ENCODE assay signal across 19 cellular contexts in the genomic region with DNA sequence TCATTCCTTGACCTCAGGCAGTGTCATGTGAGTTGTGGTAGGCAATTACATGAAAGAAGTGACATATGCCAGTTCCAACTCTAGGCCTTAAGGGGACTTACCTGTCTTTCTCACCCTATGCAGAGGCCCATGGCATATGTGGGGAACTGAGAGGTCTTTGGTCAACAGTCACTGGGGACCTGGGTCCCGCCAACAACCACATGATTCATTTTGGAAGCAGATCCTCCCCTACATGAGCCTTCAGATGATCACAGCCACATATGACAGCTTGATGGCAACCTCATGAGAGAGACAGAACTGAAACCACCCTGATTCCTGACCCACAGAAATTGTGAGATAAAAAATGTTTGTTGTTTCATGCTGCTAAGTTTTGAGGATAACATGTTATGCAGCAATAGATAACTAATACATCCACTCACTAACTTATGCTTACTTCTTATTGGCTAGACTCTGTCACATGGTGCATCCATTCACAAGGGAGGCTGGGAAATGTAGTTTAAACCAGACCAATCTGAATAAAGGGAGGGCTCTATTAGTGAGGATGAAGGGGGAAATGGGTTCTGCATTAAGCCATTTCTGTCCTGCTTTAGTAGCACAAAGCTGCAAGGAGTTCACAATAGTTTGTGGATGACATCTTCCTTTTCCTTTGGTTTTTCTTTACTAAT.
A peak's percentile ranks its signal among the peaks of the same experiment; 100 is the strongest.
DNase-seq lines count a peak whose midpoint lies in the region; ATAC-seq, FAIRE-seq and TF ChIP-seq lines count a peak whose summit lies in the region.
"Had no signal": no experiment of that assay in that cellular context is flagged by ENCODE, and none has a peak within 500 bp of the region (broad histone marks: within the 10 kb centered on the region; RNA-seq: fewer than 3 reads in every experiment).

No MANE protein-coding gene starts in this region.

- H3K4me1 ChIP-seq in H1 (replicated peaks in 1 of 4; ENCODE audit: control insufficient read depth in 3 of 4, insufficient read depth in 4 of 4, low read length in 3 of 4), result no peaks in the 10 kb centered on the region
- H3K4me1 ChIP-seq in naive thymus-derived CD4-positive, alpha-beta T cell (ENCODE audit: control insufficient read depth in 2 of 2, insufficient read depth in 2 of 2, low read length in 2 of 2), result no peaks in the 10 kb centered on the region
- H3K4me1 ChIP-seq: BLaER1, Caco-2 had no signal

- H3K27me3 Mint-ChIP-seq in naive thymus-derived CD4-positive, alpha-beta T cell, result peaks cover 0 to 5% (median 0%) of the 10 kb centered on the region in 5 donors
- H3K27me3 Mint-ChIP-seq: CD8-positive, alpha-beta memory T cell had no signal

- H3K23me2 ChIP-seq in H1 (ENCODE audit: low read depth, low read length), result no peaks in the 10 kb centered on the region

- H3K56ac ChIP-seq in H1 (replicated peaks; ENCODE audit: insufficient read length, low read depth, low read length), result no peak overlapping the region

- H3K4me3 ChIP-seq in H1 (ENCODE audit: extremely low read depth in 1 of 4, insufficient read depth in 2 of 4, low read depth in 3 of 4, low read length in 4 of 4), result no peak overlapping the region
- H3K4me3 ChIP-seq in naive thymus-derived CD4-positive, alpha-beta T cell (ENCODE audit: low read length), result no peak overlapping the region
- H3K4me3 ChIP-seq: BLaER1 had no signal

- H3K14ac ChIP-seq in H1 (ENCODE audit: insufficient read length), result no peak overlapping the region

- H2BK5ac ChIP-seq in H1 (ENCODE audit: low read depth, low read length), result no peak overlapping the region

- intact Hi-C loops in naive thymus-derived CD4-positive, alpha-beta T cell (cut with micrococcal nuclease), result no loop called here
- intact Hi-C loops in left colon (cut with DNase I, micrococcal nuclease), result no loop called here

- H3K36me3 Mint-ChIP-seq in naive thymus-derived CD4-positive, alpha-beta T cell, result peaks cover 0 to 5% (median 0%) of the 10 kb centered on the region in 5 donors
- H3K36me3 Mint-ChIP-seq: CD8-positive, alpha-beta memory T cell had no signal

- TF ChIP-seq EP300 in H1 (IDR thresholded peaks at IDR 0.05; ENCODE audit: borderline replicate concordance in 1 of 2, low read depth in 2 of 2, low read length in 2 of 2), result no peak

- no peak overlapping the region for H2AFZ ChIP-seq in H1 (ENCODE audit: low read length)

- WGBS in H1 (ENCODE audit: extremely low coverage in 1 of 2, insufficient coverage in 1 of 2, insufficient read length in 1 of 2, insufficient replicate concordance in 2 of 2, low coverage in 1 of 2, low lambda C conversion rate in 2 of 2, missing lambda C conversion rate in 1 of 2), 2 experiments, result 81% methylated on average over 1 of the region's 1 CpG; no CpG with 5 or more reads in 1 of the 2 experiments

- H4K91ac ChIP-seq in H1 (replicated peaks; ENCODE audit: insufficient read length, low read length), result no peak overlapping the region

- H3K9me3 Mint-ChIP-seq in naive thymus-derived CD4-positive, alpha-beta T cell, result peaks cover 5 to 47% (median 18%) of the 10 kb centered on the region in 11 donors

- no peak overlapping the region for H3K18ac ChIP-seq in H1 (ENCODE audit: extremely low read depth, low read length)

- no peak for FAIRE-seq in H1 (lab: Jason Lieb, UNC)

- H4K8ac ChIP-seq in H1 (ENCODE audit: extremely low read depth, insufficient read depth, low read length), result no peak overlapping the region

- H3K4me1 Mint-ChIP-seq in naive thymus-derived CD4-positive, alpha-beta T cell, result peaks cover 0 to 3% (median 0%) of the 10 kb centered on the region in 7 donors
- H3K4me1 Mint-ChIP-seq: CD8-positive, alpha-beta memory T cell had no signal

- TF ChIP-seq RAD21 in H1 (IDR thresholded peaks at IDR 0.05 in 1 of 2, conservative IDR thresholded peaks at IDR 0.05 in 1 of 2; ENCODE audit: low read depth in 2 of 2, low read length in 2 of 2), result no peak

- TF ChIP-seq CTCF in H1 (IDR thresholded peaks at IDR 0.05; ENCODE audit: control extremely low read depth in 1 of 3, insufficient read depth in 1 of 3, low read depth in 1 of 3, low read length in 3 of 3), result no peak

- DNase-seq in NCI-H82 (lab: John Stamatoyannopoulos, UW) (peak; percentile 8), NCI-H82 treated with DMSO at 0.1 percent for 48 hours (lab: John Stamatoyannopoulos, UW; ENCODE audit: unreplicated experiment) (no peak), NAMALWA (ENCODE audit: low spot score) (peak; percentile 34), H1 (ENCODE audit: low read depth in 1 of 2, low spot score in 2 of 2) (no peak), UCSD-AML1 (lab: John Stamatoyannopoulos, UW; ENCODE audit: unreplicated experiment) (no peak), left colon (no peak)
- no peak for DNase-seq in naive thymus-derived CD4-positive, alpha-beta T cell
- DNase-seq: AML-193; Caco-2; CD8-positive, alpha-beta memory T cell; DND-41; GDM1; HCEC 1CT; HFFc6; KG1 had no signal

- no peaks in the 10 kb centered on the region; a peak in 1 of 8 replicates for H3K36me3 ChIP-seq in H1 (ENCODE audit: control insufficient read depth in 2 of 4, insufficient read depth in 4 of 4, low read length in 3 of 4)
- no peaks in the 10 kb centered on the region for H3K36me3 ChIP-seq in naive thymus-derived CD4-positive, alpha-beta T cell (ENCODE audit: control insufficient read depth in 2 of 3, insufficient read depth in 3 of 3, low read length in 3 of 3)
- H3K36me3 ChIP-seq: BLaER1 had no signal

- H3K79me2 ChIP-seq in H1 (ENCODE audit: control insufficient read depth in 1 of 2, insufficient read depth in 2 of 2, low read length in 2 of 2), result no peaks in the 10 kb centered on the region

- no peak overlapping the region for H2AK5ac ChIP-seq in H1 (ENCODE audit: low read depth, low read length)

- H3K4ac ChIP-seq in H1 (replicated peaks; ENCODE audit: insufficient read length, low read depth, low read length), result no peak overlapping the region

- H3K9ac ChIP-seq in H1 (replicated peaks in 1 of 4; ENCODE audit: extremely low read depth in 1 of 4, low read depth in 3 of 4, low read length in 3 of 4), result no peak overlapping the region
- H3K9ac ChIP-seq: BLaER1 had no signal

- no peak overlapping the region for H2BK12ac ChIP-seq in H1 (ENCODE audit: low read depth, low read length)

- H3K23ac ChIP-seq in H1 (ENCODE audit: insufficient read length), result no peak overlapping the region

- H4K20me1 ChIP-seq in H1 (replicated peaks in 1 of 2; ENCODE audit: control insufficient read depth in 1 of 2, insufficient read depth in 2 of 2, low read length in 2 of 2), result no peaks in the 10 kb centered on the region
- H4K20me1 ChIP-seq: BLaER1 had no signal

- H3K27ac ChIP-seq in H1 (ENCODE audit: low read depth, low read length), result no peak overlapping the region
- no peak overlapping the region for H3K27ac ChIP-seq in naive thymus-derived CD4-positive, alpha-beta T cell (ENCODE audit: low read depth, low read length)
- H3K27ac ChIP-seq: 22Rv1, BLaER1, HL-60 had no signal

- H3K27me3 ChIP-seq in H1 (replicated peaks in 1 of 4; ENCODE audit: control insufficient read depth in 3 of 4, extremely low read depth in 1 of 4, insufficient read depth in 3 of 4, low read length in 3 of 4), result no peaks in the 10 kb centered on the region
- no peaks in the 10 kb centered on the region for H3K27me3 ChIP-seq in naive thymus-derived CD4-positive, alpha-beta T cell (ENCODE audit: control insufficient read depth in 2 of 2, insufficient read depth in 2 of 2, low read length in 2 of 2)
- H3K27me3 ChIP-seq: BLaER1 had no signal

- H3K4me3 Mint-ChIP-seq in naive thymus-derived CD4-positive, alpha-beta T cell, result no peak overlapping the region
- H3K4me3 Mint-ChIP-seq: CD8-positive, alpha-beta memory T cell; HFFc6 had no signal

- CTCF ChIA-PET in H1 (lab: Charles Lee; ENCODE audit: partially characterized antibody), result no interaction called here
- CTCF ChIA-PET in naive thymus-derived CD4-positive, alpha-beta T cell (lab: Charles Lee), result no interaction called here

- TF ChIP-seq POLR2A in H1 (IDR thresholded peaks at IDR 0.05; ENCODE audit: control extremely low read depth in 1 of 2, low read depth in 2 of 2, low read length in 2 of 2), result no peak

- no peak overlapping the region for H2BK120ac ChIP-seq in H1 (replicated peaks; ENCODE audit: low read depth, low read length)

- H3K4me2 ChIP-seq in H1 (ENCODE audit: insufficient read depth in 1 of 2, low read depth in 2 of 2, low read length in 2 of 2), result no peak overlapping the region
- H3K4me2 ChIP-seq: BLaER1 had no signal

- POLR2A ChIA-PET in H1 (lab: Charles Lee; ENCODE audit: partially characterized antibody), result no interaction called here
- POLR2A ChIA-PET in naive thymus-derived CD4-positive, alpha-beta T cell (lab: Charles Lee), result no interaction called here

- no peak overlapping the region for H4K5ac ChIP-seq in H1 (ENCODE audit: insufficient read length, low read depth, low read length)

- H2BK20ac ChIP-seq in H1 (ENCODE audit: low read length), result no peak overlapping the region

- ATAC-seq in naive thymus-derived CD4-positive, alpha-beta T cell, result no peak
- no peak for ATAC-seq in GM21423 (IDR thresholded peaks at IDR 0.05; ENCODE audit: unreplicated experiment)
- no peak for ATAC-seq in left colon

- no peak overlapping the region for H2BK15ac ChIP-seq in H1 (ENCODE audit: low read length)

- no peak overlapping the region for H3K27ac Mint-ChIP-seq in naive thymus-derived CD4-positive, alpha-beta T cell
- H3K27ac Mint-ChIP-seq: CD8-positive, alpha-beta memory T cell; HFFc6 had no signal

- no peaks in the 10 kb centered on the region for H3K79me1 ChIP-seq in H1 (ENCODE audit: low read depth, low read length)

- H3K9me3 ChIP-seq in H1 (ENCODE audit: insufficient read depth in 2 of 2, low read depth in 1 of 2, low read length in 1 of 2), result peaks cover 8 to 10% of the 10 kb centered on the region in 2 experiments; a peak in 3 of 4 replicates
- H3K9me3 ChIP-seq in naive thymus-derived CD4-positive, alpha-beta T cell (ENCODE audit: control insufficient read depth in 2 of 3, low read length in 3 of 3), result no peaks in the 10 kb centered on the region
- H3K9me3 ChIP-seq: Caco-2 had no signal

TF ChIP-seq in H1, 55 proteins besides CTCF, POLR2A, EP300 and RAD21:
- no peak for TF ChIP-seq BRCA1 (IDR thresholded peaks at IDR 0.05; ENCODE audit: low read depth, low read length)
- peak; percentile 42 for TF ChIP-seq SIX5 (IDR thresholded peaks at IDR 0.05; ENCODE audit: low read depth, low read length)

Comparison
In these comparisons a context has a peak if more than half of its experiments do, and no peak if none do; other contexts are left out.
1. DNase-seq: peak in NCI-H82 (single experiment) and NAMALWA (single experiment); none in NCI-H82 treated with DMSO at 0.1 percent for 48 hours (single experiment), H1 (0 of 2), UCSD-AML1 (single experiment), naive thymus-derived CD4-positive, alpha-beta T cell (0 of 9) and left colon (0 of 2).